Comparison of ENCODE assay signal across 7 cellular contexts in the genomic region with DNA sequence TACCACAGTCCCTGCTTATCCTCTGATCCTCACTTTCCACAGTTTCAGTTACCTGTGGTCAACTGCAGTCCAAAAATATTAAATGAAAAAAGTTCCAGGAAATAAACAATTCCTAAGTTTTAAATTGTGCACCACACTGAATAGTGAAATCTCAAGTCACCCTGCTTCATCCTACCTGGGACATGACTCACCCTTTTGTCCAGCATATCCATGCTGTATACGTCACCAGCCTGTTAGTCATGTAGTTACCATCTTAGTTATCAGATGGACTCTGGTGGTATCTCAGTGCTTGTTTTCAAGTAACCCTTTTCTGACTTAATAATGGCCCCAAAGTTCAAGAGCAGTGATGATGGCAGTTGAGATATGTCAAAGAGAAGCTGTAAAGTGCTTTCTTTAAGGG.
A peak's percentile ranks its signal among the peaks of the same experiment; 100 is the strongest.
DNase-seq lines count a peak whose midpoint lies in the region; TF ChIP-seq lines count a peak whose summit lies in the region.
"Not testable (repeated sequence)": the region's sequence is repeated elsewhere in the genome, so short reads cannot be mapped to it uniquely, and the experiment has no call there.

No MANE protein-coding gene starts in this region.

- H3K4me3 ChIP-seq in cardiac fibroblast (replicated peaks in 1 of 2; ENCODE audit: low read depth in 2 of 2, low read length in 2 of 2); hepatocyte; trophoblast cell (ENCODE audit: low read depth, low read length): not testable (repeated sequence)

- not testable (repeated sequence) for H3K27me3 ChIP-seq in hepatocyte; trophoblast cell (ENCODE audit: insufficient read depth, low read length)

- H3K79me2 ChIP-seq in hepatocyte; trophoblast cell (ENCODE audit: control insufficient read depth, insufficient read depth, low read length, poor library complexity): not testable (repeated sequence)

- not testable (repeated sequence) for H4K91ac ChIP-seq in trophoblast cell (ENCODE audit: low read depth, low read length)

- not testable (repeated sequence) for H2AFZ ChIP-seq in hepatocyte; trophoblast cell (ENCODE audit: insufficient read depth, low read length, poor library complexity)

- not testable (repeated sequence) for H3K14ac ChIP-seq in trophoblast cell (ENCODE audit: low read length)

- H2BK12ac ChIP-seq in trophoblast cell (ENCODE audit: low read length): not testable (repeated sequence)

- not testable (repeated sequence) for H4K12ac ChIP-seq in trophoblast cell (ENCODE audit: low read depth, low read length)

- not testable (repeated sequence) for H3K23ac ChIP-seq in trophoblast cell (ENCODE audit: low read length)

- not testable (repeated sequence) for H3K27ac ChIP-seq in hepatocyte; trophoblast cell (ENCODE audit: low read depth, low read length)

- not testable (repeated sequence) for H3K4ac ChIP-seq in trophoblast cell (ENCODE audit: low read depth, low read length)

- not testable (repeated sequence) for H2BK5ac ChIP-seq in trophoblast cell (ENCODE audit: low read depth, low read length, poor library complexity)

- H3K18ac ChIP-seq in trophoblast cell (ENCODE audit: low read length): not testable (repeated sequence)

- not testable (repeated sequence) for H3K9me2 ChIP-seq in hepatocyte (replicated peaks; ENCODE audit: insufficient read depth)

- H3K36me3 ChIP-seq in hepatocyte (replicated peaks; ENCODE audit: insufficient read depth, low read depth); trophoblast cell (ENCODE audit: control insufficient read depth in 1 of 2, insufficient read depth in 2 of 2, low read length in 2 of 2): not testable (repeated sequence)

- not testable (repeated sequence) for H4K20me1 ChIP-seq in hepatocyte (ENCODE audit: insufficient read depth, poor library complexity, severe bottlenecking)

- H3K4me2 ChIP-seq in hepatocyte; trophoblast cell (ENCODE audit: low read length): not testable (repeated sequence)

- not testable (repeated sequence) for H2BK120ac ChIP-seq in trophoblast cell (ENCODE audit: insufficient read depth, low read length, poor library complexity)

- 58% methylated on average over 1 of the region's 1 CpG for WGBS in hepatocyte (ENCODE audit: low lambda C conversion rate, missing lambda C conversion rate)
- no CpG with 5 or more reads among the region's 1 CpG for WGBS in trophoblast cell (ENCODE audit: extremely low coverage, insufficient coverage, insufficient read length)

- H3K79me1 ChIP-seq in trophoblast cell (ENCODE audit: low read length): not testable (repeated sequence)

- peak; percentile 63 for DNase-seq in EL
- peak; percentile 55 for DNase-seq in HT1080 (ENCODE audit: low read depth)
- DNase-seq in RKO (ENCODE audit: low spot score): peak; percentile 12
- DNase-seq in amniotic epithelial cell (ENCODE audit: low read depth): peak; percentile 63
- DNase-seq in cardiac fibroblast (ENCODE audit: low read depth in 2 of 2): peak; percentile 22 to 60
- peak; percentile 13 for DNase-seq in hepatocyte (ENCODE audit: low spot score)
- peak; percentile 58 to 68 for DNase-seq in trophoblast cell

- not testable (repeated sequence) for H3K4me1 ChIP-seq in hepatocyte (ENCODE audit: insufficient read depth); trophoblast cell (ENCODE audit: control insufficient read depth in 1 of 2, insufficient read depth in 2 of 2, low read length in 2 of 2)

- not testable (repeated sequence) for H3K9ac ChIP-seq in trophoblast cell (ENCODE audit: low read length)

- not testable (repeated sequence) for H4K8ac ChIP-seq in trophoblast cell (ENCODE audit: low read depth, low read length)

- not testable (repeated sequence) for H2AK5ac ChIP-seq in trophoblast cell (ENCODE audit: low read length)

- H3K9me3 ChIP-seq in hepatocyte (ENCODE audit: low read depth); trophoblast cell (ENCODE audit: insufficient read depth, low read depth, low read length): not testable (repeated sequence)

- not testable (repeated sequence) for TF ChIP-seq CTCF in cardiac fibroblast (IDR thresholded peaks at IDR 0.05; ENCODE audit: low read depth, low read length); hepatocyte (IDR thresholded peaks at IDR 0.05; ENCODE audit: poor library complexity)

Comparison
In these comparisons a context has a peak if more than half of its experiments do, and no peak if none do; other contexts are left out.
1. DNase-seq: peak in every context shown above with its lines; median percentile 63 in EL; 63 in amniotic epithelial cell; 63 in trophoblast cell; 55 in HT1080; 41 in cardiac fibroblast; 13 in hepatocyte; 12 in RKO.